17 cellular contexts compared by ENCODE assay signal in the genomic region with DNA sequence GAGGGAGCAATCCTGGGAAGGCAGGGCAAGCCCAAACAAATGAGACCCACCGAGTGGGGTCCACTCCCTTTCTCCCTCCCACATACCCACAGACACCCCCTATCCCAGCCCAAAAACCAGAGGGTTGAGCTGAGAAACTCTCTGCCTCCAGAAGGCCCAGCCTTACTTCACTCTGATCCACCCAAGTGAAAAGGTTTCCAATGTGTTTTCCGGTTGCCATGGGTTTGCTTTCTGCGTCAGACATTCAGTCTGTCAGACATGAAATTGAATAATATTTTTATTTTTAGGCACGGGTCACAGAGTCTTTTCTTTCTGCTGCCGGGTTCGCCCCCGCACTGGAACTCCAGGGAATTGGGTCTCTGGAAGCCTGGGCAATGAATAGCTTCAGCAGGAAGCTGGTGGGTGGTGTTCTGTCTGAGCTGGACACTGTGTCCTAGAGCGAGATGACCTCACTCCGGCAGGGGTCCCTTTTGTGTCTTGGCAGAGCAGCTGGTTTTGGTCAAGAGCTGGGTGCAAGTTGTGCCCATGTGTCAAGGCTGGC.
A peak's percentile ranks its signal among the peaks of the same experiment; 100 is the strongest.
DNase-seq lines count a peak whose midpoint lies in the region; ATAC-seq and TF ChIP-seq lines count a peak whose summit lies in the region.
"Had no signal": no experiment of that assay in that cellular context is flagged by ENCODE, and none has a peak within 500 bp of the region (broad histone marks: within the 10 kb centered on the region; RNA-seq: fewer than 3 reads in every experiment).

No MANE protein-coding gene starts in this region.

- DNase-seq in body of pancreas, result peak; percentile 39 to 71 (median 47)
- peak; percentile 12 for DNase-seq in fibroblast of villous mesenchyme (ENCODE audit: low read depth)
- DNase-seq in neural crest cell (ENCODE audit: low read depth, low spot score), result no peak
- DNase-seq in thyroid gland, result peak; percentile 22 to 42
- no peak for DNase-seq in midbrain (lab: John Stamatoyannopoulos, UW)
- DNase-seq in H7, result no peak
- DNase-seq in glutamatergic neuron, result no peak
- DNase-seq in NCI-H526 treated with DMSO at 0.1 percent for 48 hours (lab: John Stamatoyannopoulos, UW), result no peak
- DNase-seq: AML-193, KBM-7, natural killer cell, NCI-H1436 treated with DMSO at 0.1 percent for 48 hours, NCI-H510A treated with DMSO at 0.1 percent for 48 hours, SW 1271 had no signal

- no peaks in the 10 kb centered on the region for H3K27me3 ChIP-seq in body of pancreas
- H3K27me3 ChIP-seq in thyroid gland, result no peaks in the 10 kb centered on the region
- no peaks in the 10 kb centered on the region for H3K27me3 ChIP-seq in H7 (ENCODE audit: control insufficient read depth, insufficient read depth, low read length)

- intact Hi-C loops in body of pancreas (cut with DNase I), result no loop called here
- intact Hi-C loops in thyroid gland (cut with DNase I), result no loop called here

- peaks cover 9% of the 10 kb centered on the region for H3K4me1 Mint-ChIP-seq in neural crest cell
- no peaks in the 10 kb centered on the region for H3K4me1 Mint-ChIP-seq in glutamatergic neuron (ENCODE audit: low read depth, unreplicated experiment)
- H3K4me1 Mint-ChIP-seq: natural killer cell had no signal

- TF ChIP-seq POLR2A in body of pancreas (IDR thresholded peaks at IDR 0.05) (no peak), thyroid gland (IDR thresholded peaks at IDR 0.05) (no peak)

- peaks cover 3% of the 10 kb centered on the region for H3K27me3 Mint-ChIP-seq in neural crest cell (ENCODE audit: low read depth)
- peaks cover 12% of the 10 kb centered on the region for H3K27me3 Mint-ChIP-seq in glutamatergic neuron (ENCODE audit: unreplicated experiment)

- TF ChIP-seq CTCF in body of pancreas (IDR thresholded peaks at IDR 0.05), result no peak
- TF ChIP-seq CTCF in fibroblast of villous mesenchyme (IDR thresholded peaks at IDR 0.05; ENCODE audit: insufficient read depth, low read depth, low read length), result no peak
- TF ChIP-seq CTCF in neural crest cell (conservative IDR thresholded peaks at IDR 0.05), result no peak
- TF ChIP-seq CTCF in thyroid gland (IDR thresholded peaks at IDR 0.05), result no peak
- TF ChIP-seq CTCF in glutamatergic neuron (IDR thresholded peaks at IDR 0.05; ENCODE audit: partially characterized antibody, unreplicated experiment), result no peak

- peaks cover 4% of the 10 kb centered on the region for H3K36me3 Mint-ChIP-seq in neural crest cell (ENCODE audit: low read depth)
- peaks cover 5% of the 10 kb centered on the region for H3K36me3 Mint-ChIP-seq in glutamatergic neuron (ENCODE audit: unreplicated experiment)
- H3K36me3 Mint-ChIP-seq: natural killer cell had no signal

- H3K4me1 ChIP-seq in body of pancreas (no peaks in the 10 kb centered on the region), thyroid gland (peaks cover 0 to 4% of the 10 kb centered on the region in 2 donors)

- H3K9me3 Mint-ChIP-seq in neural crest cell (peaks cover 8% of the 10 kb centered on the region), glutamatergic neuron (ENCODE audit: unreplicated experiment) (peaks cover 2% of the 10 kb centered on the region)

- H3K9me3 ChIP-seq in body of pancreas (no peaks in the 10 kb centered on the region), thyroid gland (no peaks in the 10 kb centered on the region)

- WGBS in body of pancreas, 2 donors, result 76 to 89% methylated on average over 9 of the region's 9 CpGs
- 60 to 68% methylated on average over 9 of the region's 9 CpGs for WGBS in thyroid gland, 2 donors

- H3K36me3 ChIP-seq in body of pancreas (replicated peaks in 1 of 2; ENCODE audit: insufficient read depth in 1 of 2, low read depth in 2 of 2), result no peaks in the 10 kb centered on the region
- no peaks in the 10 kb centered on the region for H3K36me3 ChIP-seq in thyroid gland
- no peaks in the 10 kb centered on the region for H3K36me3 ChIP-seq in H7 (replicated peaks; ENCODE audit: control insufficient read depth, insufficient read depth, low read length)
- H3K36me3 ChIP-seq: cardiac muscle cell had no signal

- H3K4me3 ChIP-seq in body of pancreas (no peak overlapping the region), fibroblast of villous mesenchyme (ENCODE audit: low read depth, low read length) (no peak overlapping the region), thyroid gland (replicated peaks in 1 of 3) (no peak overlapping the region), H7 (ENCODE audit: insufficient read depth, low read depth, low read length) (no peak overlapping the region)
- H3K4me3 ChIP-seq: cardiac muscle cell, smooth muscle cell had no signal

- no peak overlapping the region for H3K4me3 Mint-ChIP-seq in neural crest cell
- H3K4me3 Mint-ChIP-seq in glutamatergic neuron (ENCODE audit: unreplicated experiment), result no peak overlapping the region
- H3K4me3 Mint-ChIP-seq: natural killer cell had no signal

- H3K27ac ChIP-seq in body of pancreas (peak overlapping the region in 1 of 4 donors; percentile 39), thyroid gland (peak overlapping the region; percentile 36 to 55 (median 36))
- H3K27ac ChIP-seq: cardiac muscle cell had no signal

- ATAC-seq in body of pancreas, result peak; percentile 77
- ATAC-seq: HCT116, natural killer cell had no signal

- H3K27ac Mint-ChIP-seq in neural crest cell (ENCODE audit: unreplicated experiment) (peak overlapping the region; percentile 35), glutamatergic neuron (ENCODE audit: unreplicated experiment) (no peak overlapping the region)
- H3K27ac Mint-ChIP-seq: natural killer cell had no signal

Comparison
In these comparisons a context has a peak if more than half of its experiments do, and no peak if none do; other contexts are left out.
1. DNase-seq: peak in body of pancreas (4 of 4), fibroblast of villous mesenchyme (single experiment) and thyroid gland (2 of 2); none in neural crest cell (single experiment), midbrain (single experiment), H7 (single experiment), glutamatergic neuron (single experiment) and NCI-H526 treated with DMSO at 0.1 percent for 48 hours (single experiment).